Comparison of ENCODE assay signal across 26 cellular contexts in the genomic region with DNA sequence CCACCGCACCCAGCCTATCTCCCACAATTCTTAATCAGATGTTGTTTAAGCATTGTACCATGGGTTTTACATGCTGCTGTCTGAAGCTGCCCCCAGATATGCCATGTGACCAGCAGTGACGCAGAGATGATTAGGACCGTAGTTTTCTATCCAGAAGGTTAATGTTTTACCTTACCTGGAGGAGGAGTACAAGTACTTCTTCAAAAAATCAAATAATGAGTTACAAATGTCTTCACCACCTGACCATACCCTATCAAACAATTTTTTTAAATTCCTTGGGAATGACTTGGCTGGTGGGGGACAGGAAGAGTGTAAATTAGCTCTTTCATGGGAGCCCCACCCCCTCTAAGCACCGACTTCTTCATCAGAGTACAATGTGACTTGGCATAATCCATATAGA. TPM values are rescaled to one million over a fixed set of nuclear protein-coding genes. Genes with fewer than 3 reads are reported as not detected.
DNase-seq lines count a peak whose midpoint lies in the region; ATAC-seq, FAIRE-seq and TF ChIP-seq lines count a peak whose summit lies in the region.
"Had no signal": no experiment of that assay in that cellular context is flagged by ENCODE, and none has a peak within 500 bp of the region (broad histone marks: within the 10 kb centered on the region; RNA-seq: fewer than 3 reads in every experiment).

No MANE protein-coding gene starts in this region.

- H3K9ac ChIP-seq in colonic mucosa (ENCODE audit: low read depth in 2 of 2, low read length in 2 of 2), result no peak overlapping the region
- H3K9ac ChIP-seq: KMS-11 had no signal

- DNase-seq in colonic mucosa (no peak), left lobe of liver (ENCODE audit: low spot score) (no peak), pancreas (peak in 1 of 6 donors; percentile 26), occipital lobe (lab: John Stamatoyannopoulos, UW) (no peak), islet precursor cell (no peak)
- DNase-seq: C1 segment of cervical spinal cord; Caco-2; CD8-positive, alpha-beta T cell; DND-41; HCEC 1CT; MM.1S; NCI-H2029; NCI-H446; NCI-H524 treated with DMSO at 0.1 percent for 48 hours; NCI-H82; NK-92 treated with Interleukin-12 subunit alpha and Interleukin-12 subunit beta, amount 100 ng/mL, for 24 hours; PC-3; Right ventricle myocardium superior; RPMI8226 had no signal

- intact Hi-C loops in colonic mucosa (cut with DNase I), result no loop called here
- intact Hi-C loops in pancreas (cut with DNase I), result no loop called here

- TF ChIP-seq CTCF in colonic mucosa (IDR thresholded peaks at IDR 0.05), result no peak
- no peak for TF ChIP-seq CTCF in pancreas (IDR thresholded peaks at IDR 0.05)

- peaks cover 3% of the 10 kb centered on the region for H3K4me1 ChIP-seq in colonic mucosa
- H3K4me1 ChIP-seq in pancreas, result peaks cover 0 to 19% (median 0%) of the 10 kb centered on the region in 3 donors
- H3K4me1 ChIP-seq: Caco-2 had no signal

- no peak for FAIRE-seq in pancreas (lab: Jason Lieb, UNC)
- FAIRE-seq: GM12892, H1 had no signal

- H3K36me3 ChIP-seq in colonic mucosa, result no peaks in the 10 kb centered on the region
- H3K36me3 ChIP-seq in pancreas, result no peaks in the 10 kb centered on the region

- 25 to 30% methylated on average over 4 of the region's 4 CpGs for WGBS in pancreas, 2 donors

- H3K4me3 ChIP-seq in colonic mucosa, result no peak overlapping the region
- no peak overlapping the region for H3K4me3 ChIP-seq in pancreas

- H3K27me3 ChIP-seq in colonic mucosa (no peaks in the 10 kb centered on the region), pancreas (no peaks in the 10 kb centered on the region)

- H3K9me3 ChIP-seq in colonic mucosa (no peaks in the 10 kb centered on the region), pancreas (no peaks in the 10 kb centered on the region)
- H3K9me3 ChIP-seq: Caco-2 had no signal

- ATAC-seq in left lobe of liver (peak; percentile 51), pancreas (peak; percentile 67 to 83 (median 76)), HG02763 (IDR thresholded peaks at IDR 0.05; ENCODE audit: unreplicated experiment) (no peak), GM19351 (IDR thresholded peaks at IDR 0.05; ENCODE audit: unreplicated experiment) (no peak)
- ATAC-seq: CD8-positive, alpha-beta T cell; PC-3 had no signal

- H3K27ac ChIP-seq in colonic mucosa (peak overlapping the region; percentile 54), pancreas (no peak overlapping the region)
- H3K27ac ChIP-seq: HL-60 had no signal

RNA-seq across cellular contexts. Expression of gene SGMS2, which starts 16.2 kb away (rescaled TPM):
- total RNA-seq in colonic mucosa, result 10 to 100 TPM; 34.9 to 49.1 TPM
- 15.6 TPM for total RNA-seq in left lobe of liver
- total RNA-seq in pancreas, result 10 to 100 TPM; 11.0 to 25.4 (median 14.9) TPM
- 1 to 10 TPM; 1.6 to 5.9 TPM for polyA plus RNA-seq in pancreas
- total RNA-seq in occipital lobe, result 0.94 TPM
- total RNA-seq: CD8-positive, alpha-beta T cell had no signal
- polyA plus RNA-seq: IgD-negative memory B cell had no signal

Comparison
In these comparisons a context has a peak if more than half of its experiments do, and no peak if none do; other contexts are left out.
1. ATAC-seq: peak in left lobe of liver (single experiment) and pancreas (4 of 4); none in HG02763 (single experiment) and GM19351 (single experiment).